In genomic region chr2:234444888-234445287, GRCh38 we compare ENCODE assay signal across 8 cellular contexts. TPM values are rescaled to one million over a fixed set of nuclear protein-coding genes. Genes with fewer than 3 reads are reported as not detected.
DNase-seq lines count a peak whose midpoint lies in the region; ATAC-seq and TF ChIP-seq lines count a peak whose summit lies in the region.

No MANE protein-coding gene starts in this region.

- H3K4me3 ChIP-seq in breast epithelium (no peak overlapping the region), BE2C (ENCODE audit: low read depth, low read length) (no peak overlapping the region)

- H3K9me3 Mint-ChIP-seq in MCF 10A (ENCODE audit: unreplicated experiment), result no peaks in the 10 kb centered on the region
- no peaks in the 10 kb centered on the region for H3K9me3 Mint-ChIP-seq in activated T-cell treated with anti-CD3 and anti-CD28 coated beads, Interleukin-2, amount 50 U/mL, for 4 hours
- H3K9me3 Mint-ChIP-seq in stimulated activated memory B cell treated with anti-CD40 and anti-IgM and Interleukin-4, amounts not matched to agents 10 μg/mL and 1 μg/mL and 100 μg/mL, for 72 hours, result peaks cover 3% of the 10 kb centered on the region

- no peaks in the 10 kb centered on the region for H3K36me3 ChIP-seq in breast epithelium
- no peaks in the 10 kb centered on the region for H3K36me3 ChIP-seq in BE2C

- no peaks in the 10 kb centered on the region for H3K36me3 Mint-ChIP-seq in MCF 10A (ENCODE audit: insufficient read depth, unreplicated experiment)
- no peaks in the 10 kb centered on the region for H3K36me3 Mint-ChIP-seq in activated T-cell treated with anti-CD3 and anti-CD28 coated beads, Interleukin-2, amount 50 U/mL, for 4 hours (ENCODE audit: insufficient read depth)
- H3K36me3 Mint-ChIP-seq in stimulated activated memory B cell treated with anti-CD40 and anti-IgM and Interleukin-4, amounts not matched to agents 10 μg/mL and 1 μg/mL and 100 μg/mL, for 72 hours, result peaks cover 6% of the 10 kb centered on the region

- CTCF ChIA-PET in MCF 10A (lab: Yijun Ruan, JAX), result interaction anchor here (0.6 kb wide), 1 partner anchor 1026 kb away, joined by 3 read pairs; no protein-coding TSS in a partner anchor

- H3K27me3 Mint-ChIP-seq in MCF 10A (ENCODE audit: insufficient read depth, unreplicated experiment), result no peaks in the 10 kb centered on the region
- H3K27me3 Mint-ChIP-seq in activated T-cell treated with anti-CD3 and anti-CD28 coated beads, Interleukin-2, amount 50 U/mL, for 4 hours (ENCODE audit: low read depth), result no peaks in the 10 kb centered on the region
- H3K27me3 Mint-ChIP-seq in stimulated activated memory B cell treated with anti-CD40 and anti-IgM and Interleukin-4, amounts not matched to agents 10 μg/mL and 1 μg/mL and 100 μg/mL, for 72 hours, result no peaks in the 10 kb centered on the region

- H3K4me3 Mint-ChIP-seq in MCF 10A (ENCODE audit: unreplicated experiment), result no peak overlapping the region
- H3K4me3 Mint-ChIP-seq in activated T-cell treated with anti-CD3 and anti-CD28 coated beads, Interleukin-2, amount 50 U/mL, for 4 hours, result peak overlapping the region; percentile 60
- peak overlapping the region; percentile 37 for H3K4me3 Mint-ChIP-seq in stimulated activated memory B cell treated with anti-CD40 and anti-IgM and Interleukin-4, amounts not matched to agents 10 μg/mL and 1 μg/mL and 100 μg/mL, for 72 hours

- no peak for TF ChIP-seq CTCF in MCF 10A (IDR thresholded peaks at IDR 0.05; ENCODE audit: unreplicated experiment)
- no peak for TF ChIP-seq CTCF in breast epithelium (IDR thresholded peaks at IDR 0.05)
- TF ChIP-seq CTCF in BE2C (IDR thresholded peaks at IDR 0.05; ENCODE audit: low read depth, low read length), result no peak

- peaks cover 14% of the 10 kb centered on the region for H3K4me1 Mint-ChIP-seq in MCF 10A (ENCODE audit: insufficient read depth, unreplicated experiment)
- H3K4me1 Mint-ChIP-seq in activated T-cell treated with anti-CD3 and anti-CD28 coated beads, Interleukin-2, amount 50 U/mL, for 4 hours (ENCODE audit: low read depth), result peaks cover 83% of the 10 kb centered on the region
- H3K4me1 Mint-ChIP-seq in stimulated activated memory B cell treated with anti-CD40 and anti-IgM and Interleukin-4, amounts not matched to agents 10 μg/mL and 1 μg/mL and 100 μg/mL, for 72 hours, result peaks cover 67% of the 10 kb centered on the region

- intact Hi-C loops in MCF 10A (cut with micrococcal nuclease), result no loop called here
- intact Hi-C loops in breast epithelium (cut with DNase I; ENCODE audit: low total_unique reads), result no loop called here

- H3K9me3 ChIP-seq in breast epithelium (no peaks in the 10 kb centered on the region), BE2C (no peaks in the 10 kb centered on the region)

- POLR2A ChIA-PET in MCF 10A (lab: Yijun Ruan, JAX), result interaction anchor here (1.4 kb wide), 1 partner anchor 9 kb away, joined by 4 read pairs; no protein-coding TSS in a partner anchor

- H3K27me3 ChIP-seq in breast epithelium (no peaks in the 10 kb centered on the region), BE2C (no peaks in the 10 kb centered on the region)

- peak overlapping the region; percentile 17 for H3K27ac Mint-ChIP-seq in MCF 10A (ENCODE audit: low read depth, unreplicated experiment)
- H3K27ac Mint-ChIP-seq in stimulated activated memory B cell treated with anti-CD40 and anti-IgM and Interleukin-4, amounts not matched to agents 10 μg/mL and 1 μg/mL and 100 μg/mL, for 72 hours, result peak overlapping the region; percentile 97

- ATAC-seq in activated T-cell treated with anti-CD3 and anti-CD28 coated beads, Interleukin-2, amount 50 U/mL, for 4 hours, result peak in 1 of 2 donors; percentile 39
- ATAC-seq in stimulated activated memory B cell treated with anti-CD40 and anti-IgM and Interleukin-4, amounts not matched to agents 10 μg/mL and 1 μg/mL and 100 μg/mL, for 72 hours, result peak; percentile 70

- peak overlapping the region in 1 of 2 donors; percentile 19 for H3K27ac ChIP-seq in breast epithelium

- no TSS peak for BruUV-seq in MCF 10A (replicated peaks; lab: Mats Ljungman, UMichigan)

- H3K4me1 ChIP-seq in breast epithelium, result no peaks in the 10 kb centered on the region
- H3K4me1 ChIP-seq in BE2C, result no peaks in the 10 kb centered on the region

- DNase-seq in MCF 10A (ENCODE audit: unreplicated experiment), result no peak
- DNase-seq in breast epithelium (ENCODE audit: low spot score in 2 of 2), result no peak
- peak; percentile 47 for DNase-seq in activated T-cell treated with anti-CD3 and anti-CD28 coated beads, Interleukin-2, amount 50 U/mL, for 4 hours
- DNase-seq in foreskin melanocyte, result peak; percentile 40
- no peak for DNase-seq in cortex of kidney (lab: John Stamatoyannopoulos, UW)
- no peak for DNase-seq in Kasumi-1 (lab: John Stamatoyannopoulos, UW)
- no peak for DNase-seq in BE2C

- no peak for TF ChIP-seq POLR2A in breast epithelium (IDR thresholded peaks at IDR 0.05)

RNA-seq across cellular contexts. Expression of gene ARL4C, which starts 52.0 kb away (rescaled TPM):
- total RNA-seq in MCF 10A (2022) (3.5 and 6.4 TPM in 2 replicates), breast epithelium (10 to 100 TPM; 16.1 to 61.0 (median 23.5) TPM)
- 10 to 100 TPM; 10.4 to 24.2 (median 23.7) TPM for total RNA-seq in activated T-cell treated with anti-CD3 and anti-CD28 coated beads, Interleukin-2, amount 50 U/mL, for 4 hours
- 30.7 TPM for polyA plus RNA-seq in BE2C (2012; ENCODE audit: insufficient read depth, insufficient read length, low read depth)

Comparison
In these comparisons a context has a peak if more than half of its experiments do, and no peak if none do; other contexts are left out.
1. DNase-seq: peak in activated T-cell treated with anti-CD3 and anti-CD28 coated beads, Interleukin-2, amount 50 U/mL, for 4 hours (single experiment) and foreskin melanocyte (single experiment); none in MCF 10A (single experiment), breast epithelium (0 of 2), cortex of kidney (single experiment), Kasumi-1 (0 of 2) and BE2C (single experiment).